In the genomic region with DNA sequence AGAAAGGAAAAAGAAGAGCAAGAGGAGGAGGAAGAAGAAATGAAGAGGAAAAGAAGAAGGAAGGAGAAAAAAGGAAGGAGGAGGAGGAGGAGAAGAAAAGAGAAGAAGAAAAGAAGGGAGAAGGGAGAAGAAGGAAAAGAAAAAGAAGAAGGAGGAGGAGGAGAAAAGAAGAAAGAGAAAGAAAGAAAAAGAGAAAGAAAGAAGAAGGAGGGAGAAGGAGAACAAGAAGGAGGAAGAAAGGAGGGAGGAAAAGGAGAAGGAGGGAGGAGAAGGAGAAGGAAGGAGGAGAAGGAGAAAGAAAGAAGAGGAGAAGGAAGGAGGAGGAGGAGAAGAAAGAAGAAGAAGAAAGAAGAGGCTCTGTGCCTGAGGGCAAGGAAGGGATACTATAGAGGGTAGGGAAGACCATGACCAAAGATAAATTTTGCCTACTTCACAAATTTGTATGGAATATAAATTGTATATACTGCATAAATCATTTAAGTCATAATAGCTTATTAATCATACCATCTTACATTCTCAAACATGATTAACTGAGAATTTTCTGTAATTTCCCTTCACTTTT, we compare ENCODE assay signal across 1 cellular context.
TF ChIP-seq lines count a peak whose summit lies in the region.

No MANE protein-coding gene starts in this region.

TF ChIP-seq in HEK293, 187 proteins besides CTCF, POLR2A, EP300 and RAD21 (continued from another document):
- peak; percentile 98 for TF ChIP-seq ZNF366 (tag by site-specific recombination; conservative IDR thresholded peaks at IDR 0.05)
